In genomic region chr2:30372836-30373235, GRCh38 we compare ENCODE assay signal across 17 cellular contexts.
"Had no signal": no experiment of that assay in that cellular context is flagged by ENCODE, and none has a peak within 500 bp of the region (broad histone marks: within the 10 kb centered on the region; RNA-seq: fewer than 3 reads in every experiment).

No MANE protein-coding gene starts in this region.

- H3K9me3 Mint-ChIP-seq: activated naive CD4-positive, alpha-beta T cell treated with anti-CD3 and anti-CD28 coated beads, Interleukin-2, amount 50 U/mL, for 72 hours; activated T-cell treated with anti-CD3 and anti-CD28 coated beads, Interleukin-2, amount 50 U/mL, for 4 hours; naive thymus-derived CD8-positive, alpha-beta T cell; stimulated activated naive CD8-positive, alpha-beta T cell treated with anti-CD3 and anti-CD28 coated beads, Interleukin-15, Interleukin-2, amounts not matched to agents 100 ng/mL and 50 ng/mL, for 24 hours; T-cell had no signal

- H3K36me3 Mint-ChIP-seq: naive thymus-derived CD8-positive, alpha-beta T cell; T-cell had no signal

- H3K4me3 Mint-ChIP-seq: activated T-cell treated with anti-CD3 and anti-CD28 coated beads, Interleukin-2, amount 50 U/mL, for 4 hours; naive thymus-derived CD8-positive, alpha-beta T cell; stimulated activated naive CD8-positive, alpha-beta T cell treated with anti-CD3 and anti-CD28 coated beads, Interleukin-15, Interleukin-2, amounts not matched to agents 100 ng/mL and 50 ng/mL, for 24 hours; T-cell had no signal

- H3K27ac Mint-ChIP-seq: progenitor cell of endocrine pancreas, T-cell had no signal

- H3K27me3 Mint-ChIP-seq: naive thymus-derived CD8-positive, alpha-beta T cell; progenitor cell of endocrine pancreas; stimulated activated naive CD8-positive, alpha-beta T cell treated with anti-CD3 and anti-CD28 coated beads, Interleukin-15, Interleukin-2, amounts not matched to agents 100 ng/mL and 50 ng/mL, for 24 hours; T-cell had no signal

- ATAC-seq: naive thymus-derived CD8-positive, alpha-beta T cell; T-cell had no signal

- DNase-seq: activated CD4-positive, alpha-beta T cell treated with anti-CD3 and anti-CD28 coated beads, Interleukin-2, amount 50 U/mL, for 4 hours; activated gamma-delta T cell; activated T-cell treated with anti-CD3 and anti-CD28 coated beads, Interleukin-2, amount 50 U/mL, for 4 hours; hippocampal formation; kidney; mesenchymal stem cell; naive thymus-derived CD8-positive, alpha-beta T cell; nucleus accumbens; right cardiac atrium; SK-N-SH; stimulated activated CD4-positive, alpha-beta T cell treated with anti-CD3 and anti-CD28 coated beads, Interleukin-15, amount 100 ng/mL, for 24 hours; stimulated activated CD4-positive, alpha-beta T cell treated with anti-CD3 and anti-CD28 coated beads, Interleukin-4, amount 100 ng/mL, for 1 hour; T-cell; T-helper 9 cell had no signal
